ENCODE assay signal across 8 cellular contexts in genomic region chr1:27567931-27568246, GRCh38. TPM values are rescaled to one million over a fixed set of nuclear protein-coding genes. Genes with fewer than 3 reads are reported as not detected.
DNase-seq lines count a peak whose midpoint lies in the region; ATAC-seq lines count a peak whose summit lies in the region.

No MANE protein-coding gene starts in this region.

- H3K9me3 Mint-ChIP-seq in activated T-helper 1 cell treated with anti-CD3 and anti-CD28 coated beads, Interleukin-12 subunit alpha, Interleukin-12 subunit beta, Interleukin-2, Interleukin-4 antibody, amounts not matched to agents 30 ng/mL and 10 ng/mL and 1 ng/mL, durations not matched to agents 14 hours and 24 hours and 36 hours: no peaks in the 10 kb centered on the region
- H3K9me3 Mint-ChIP-seq in immature natural killer cell: no peaks in the 10 kb centered on the region
- no peaks in the 10 kb centered on the region for H3K9me3 Mint-ChIP-seq in stimulated activated effector memory CD8-positive, alpha-beta T cell treated with anti-CD3 and anti-CD28 coated beads, Interleukin-12 subunit alpha, Interleukin-12 subunit beta, amount 100 ng/mL, for 72 hours

- no peak overlapping the region for H3K27ac Mint-ChIP-seq in activated T-helper 1 cell treated with anti-CD3 and anti-CD28 coated beads, Interleukin-12 subunit alpha, Interleukin-12 subunit beta, Interleukin-2, Interleukin-4 antibody, amounts not matched to agents 30 ng/mL and 10 ng/mL and 1 ng/mL, durations not matched to agents 14 hours and 24 hours and 36 hours
- peak overlapping the region in 4 of 6 donors; percentile 6 to 80 (median 38) for H3K27ac Mint-ChIP-seq in immature natural killer cell
- H3K27ac Mint-ChIP-seq in stimulated activated effector memory CD8-positive, alpha-beta T cell treated with anti-CD3 and anti-CD28 coated beads, Interleukin-12 subunit alpha, Interleukin-12 subunit beta, amount 100 ng/mL, for 72 hours: no peak overlapping the region

- H3K4me3 Mint-ChIP-seq in activated T-helper 1 cell treated with anti-CD3 and anti-CD28 coated beads, Interleukin-12 subunit alpha, Interleukin-12 subunit beta, Interleukin-2, Interleukin-4 antibody, amounts not matched to agents 30 ng/mL and 10 ng/mL and 1 ng/mL, durations not matched to agents 14 hours and 24 hours and 36 hours: peak overlapping the region; percentile 67
- peak overlapping the region; percentile 63 to 87 (median 72) for H3K4me3 Mint-ChIP-seq in immature natural killer cell
- H3K4me3 Mint-ChIP-seq in stimulated activated effector memory CD8-positive, alpha-beta T cell treated with anti-CD3 and anti-CD28 coated beads, Interleukin-12 subunit alpha, Interleukin-12 subunit beta, amount 100 ng/mL, for 72 hours: peak overlapping the region; percentile 70

- ATAC-seq in HG03378 (IDR thresholded peaks at IDR 0.05; ENCODE audit: unreplicated experiment): peak; percentile 7
- peak; percentile 2 for ATAC-seq in stimulated activated effector memory CD8-positive, alpha-beta T cell treated with anti-CD3 and anti-CD28 coated beads, Interleukin-12 subunit alpha, Interleukin-12 subunit beta, amount 100 ng/mL, for 72 hours
- ATAC-seq in HG03097 (IDR thresholded peaks at IDR 0.05; ENCODE audit: low FRiP score, unreplicated experiment): no peak

- H3K36me3 Mint-ChIP-seq in activated T-helper 1 cell treated with anti-CD3 and anti-CD28 coated beads, Interleukin-12 subunit alpha, Interleukin-12 subunit beta, Interleukin-2, Interleukin-4 antibody, amounts not matched to agents 30 ng/mL and 10 ng/mL and 1 ng/mL, durations not matched to agents 14 hours and 24 hours and 36 hours (ENCODE audit: low read depth): peaks cover 7% of the 10 kb centered on the region
- H3K36me3 Mint-ChIP-seq in immature natural killer cell: no peaks in the 10 kb centered on the region
- peaks cover 17% of the 10 kb centered on the region for H3K36me3 Mint-ChIP-seq in stimulated activated effector memory CD8-positive, alpha-beta T cell treated with anti-CD3 and anti-CD28 coated beads, Interleukin-12 subunit alpha, Interleukin-12 subunit beta, amount 100 ng/mL, for 72 hours

- no peaks in the 10 kb centered on the region for H3K27me3 Mint-ChIP-seq in activated T-helper 1 cell treated with anti-CD3 and anti-CD28 coated beads, Interleukin-12 subunit alpha, Interleukin-12 subunit beta, Interleukin-2, Interleukin-4 antibody, amounts not matched to agents 30 ng/mL and 10 ng/mL and 1 ng/mL, durations not matched to agents 14 hours and 24 hours and 36 hours (ENCODE audit: insufficient read depth)
- peaks cover 0 to 6% (median 1%) of the 10 kb centered on the region in 3 donors for H3K27me3 Mint-ChIP-seq in immature natural killer cell (ENCODE audit: low read depth in 3 of 3)

- intact Hi-C loops in activated T-helper 1 cell treated with anti-CD3 and anti-CD28 coated beads, Interleukin-12 subunit alpha, Interleukin-12 subunit beta, Interleukin-2, Interleukin-4 antibody, amounts not matched to agents 30 ng/mL and 10 ng/mL and 1 ng/mL, durations not matched to agents 14 hours and 24 hours and 36 hours (cut with micrococcal nuclease): loop anchor here (1.0 to 5.0 kb wide), 6 partner anchors 12 to 204 kb away; partner anchors contain the start of genes AHDC1, FAM76A and STX12

- DNase-seq in activated T-helper 1 cell treated with anti-CD3 and anti-CD28 coated beads, Interleukin-12 subunit alpha, Interleukin-12 subunit beta, Interleukin-2, Interleukin-4 antibody, amounts not matched to agents 30 ng/mL and 10 ng/mL and 1 ng/mL, durations not matched to agents 14 hours and 24 hours and 36 hours (ENCODE audit: low spot score): no peak
- DNase-seq in immature natural killer cell (no peak), D341Med (ENCODE audit: low spot score) (no peak), HCEC 1CT (no peak), middle frontal gyrus (ENCODE audit: extremely low spot score, low spot score) (no peak)
- no peak for DNase-seq in stimulated activated effector memory CD8-positive, alpha-beta T cell treated with anti-CD3 and anti-CD28 coated beads, Interleukin-12 subunit alpha, Interleukin-12 subunit beta, amount 100 ng/mL, for 72 hours (ENCODE audit: low spot score in 2 of 2)

- peaks cover 19% of the 10 kb centered on the region for H3K4me1 Mint-ChIP-seq in activated T-helper 1 cell treated with anti-CD3 and anti-CD28 coated beads, Interleukin-12 subunit alpha, Interleukin-12 subunit beta, Interleukin-2, Interleukin-4 antibody, amounts not matched to agents 30 ng/mL and 10 ng/mL and 1 ng/mL, durations not matched to agents 14 hours and 24 hours and 36 hours (ENCODE audit: low read depth)
- peaks cover 57 to 69% of the 10 kb centered on the region in 2 donors for H3K4me1 Mint-ChIP-seq in immature natural killer cell
- H3K4me1 Mint-ChIP-seq in stimulated activated effector memory CD8-positive, alpha-beta T cell treated with anti-CD3 and anti-CD28 coated beads, Interleukin-12 subunit alpha, Interleukin-12 subunit beta, amount 100 ng/mL, for 72 hours: peaks cover 60% of the 10 kb centered on the region

RNA-seq across cellular contexts. Expression of gene AHDC1, which starts 36.1 kb away (rescaled TPM):
- total RNA-seq in activated T-helper 1 cell treated with anti-CD3 and anti-CD28 coated beads, Interleukin-12 subunit alpha, Interleukin-12 subunit beta, Interleukin-2, Interleukin-4 antibody, amounts not matched to agents 30 ng/mL and 10 ng/mL and 1 ng/mL, durations not matched to agents 14 hours and 24 hours and 36 hours: 33.7 and 33.9 TPM in 2 replicates
- 1 to 10 TPM in 2 of 3 donors, not detected in 1; 1.2 to 6.3 TPM for polyA plus RNA-seq in immature natural killer cell

Comparison
In these comparisons a context has a peak if more than half of its experiments do, and no peak if none do; other contexts are left out.
1. H3K27ac Mint-ChIP-seq: peak in immature natural killer cell (4 of 6); none in activated T-helper 1 cell treated with anti-CD3 and anti-CD28 coated beads, Interleukin-12 subunit alpha, Interleukin-12 subunit beta, Interleukin-2, Interleukin-4 antibody, amounts not matched to agents 30 ng/mL and 10 ng/mL and 1 ng/mL, durations not matched to agents 14 hours and 24 hours and 36 hours (single experiment) and stimulated activated effector memory CD8-positive, alpha-beta T cell treated with anti-CD3 and anti-CD28 coated beads, Interleukin-12 subunit alpha, Interleukin-12 subunit beta, amount 100 ng/mL, for 72 hours (single experiment).
2. Peak in every context shown above with its lines, with median percentiles within 50 percentile points of each other: H3K4me3 Mint-ChIP-seq.